8 cellular contexts compared by ENCODE assay signal in genomic region chr1:36321119-36321951, GRCh38. TPM values are rescaled to one million over a fixed set of nuclear protein-coding genes. Genes with fewer than 3 reads are reported as not detected.
DNase-seq lines count a peak whose midpoint lies in the region; ATAC-seq, FAIRE-seq and TF ChIP-seq lines count a peak whose summit lies in the region.

No MANE protein-coding gene starts in this region.

- no peak for FAIRE-seq in urothelium cell line (lab: Jason Lieb, UNC)

- H3K9me3 Mint-ChIP-seq in T-cell = no peaks in the 10 kb centered on the region
- H3K9me3 Mint-ChIP-seq in naive B cell = no peaks in the 10 kb centered on the region

- peak overlapping the region; percentile 67 to 84 (median 74) for H3K4me3 Mint-ChIP-seq in T-cell
- H3K4me3 Mint-ChIP-seq in naive B cell = peak overlapping the region; percentile 84 to 98 (median 94)

- no peaks in the 10 kb centered on the region for H3K27me3 Mint-ChIP-seq in T-cell
- peaks cover 3 to 14% (median 6%) of the 10 kb centered on the region in 3 donors for H3K27me3 Mint-ChIP-seq in naive B cell

- CTCF ChIA-PET in T-cell (lab: Charles Lee) = interaction anchor here (0.6 to 1.0 kb wide), 3 partner anchors 11 to 56 kb away, joined by 3 to 6 read pairs (median 4); no protein-coding TSS in a partner anchor

- H3K36me3 Mint-ChIP-seq in T-cell (no peaks in the 10 kb centered on the region), naive B cell (no peaks in the 10 kb centered on the region)

- H3K27ac Mint-ChIP-seq in T-cell (peak overlapping the region in 1 of 2 donors; percentile 69), naive B cell (peak overlapping the region in 4 of 6 donors; percentile 74 to 98 (median 82))

- H3K4me1 Mint-ChIP-seq in T-cell = peaks cover 20 to 25% (median 25%) of the 10 kb centered on the region in 3 donors
- H3K4me1 Mint-ChIP-seq in naive B cell = peaks cover 23 to 34% (median 26%) of the 10 kb centered on the region in 3 donors

- ATAC-seq in T-cell (replicated peaks in 1 of 4) (peak; percentile 21 to 56 (median 41)), esophagus mucosa (peak; percentile 18), naive B cell (ENCODE audit: low read depth in 2 of 2) (peak; percentile 40 to 48), GM21528 (IDR thresholded peaks at IDR 0.05; ENCODE audit: low FRiP score, unreplicated experiment) (no peak)

- TF ChIP-seq CTCF in GM12865 (IDR thresholded peaks at IDR 0.05; ENCODE audit: insufficient read depth, low read depth, low read length, missing control alignments) = no peak

- H3K4me3 ChIP-seq in GM12865 (ENCODE audit: low read depth, low read length) = peak overlapping the region; percentile 22

- POLR2A ChIA-PET in T-cell (lab: Charles Lee) = no interaction called here

- DNase-seq in GM12865 (ENCODE audit: low read depth) (peak; percentile 19), T-cell (peak in 8 of 34 experiments; percentile 14 to 37 (median 29)), naive B cell (peak; percentile 35), NCI-H2029 (lab: John Stamatoyannopoulos, UW) (no peak), NCI-H128 (lab: John Stamatoyannopoulos, UW; ENCODE audit: unreplicated experiment) (no peak), urothelium cell line (ENCODE audit: low spot score) (no peak)

RNA-seq across cellular contexts. Expression of gene EVA1B, which starts 2.1 kb away (rescaled TPM):
- 1 to 10 TPM; 2.0 to 8.1 (median 5.6) TPM for total RNA-seq in T-cell
- total RNA-seq in esophagus mucosa = 3.7 TPM
- polyA plus RNA-seq in naive B cell (ENCODE audit: low read depth in 6 of 6) = 1 to 10 TPM in 1 of 6 donors, under 1 TPM in 3, not detected in 2; 0.52 to 1.3 (median 0.74) TPM

RNA-seq across cellular contexts. Expression of gene SH3D21, which starts 15.2 kb away (rescaled TPM):
- total RNA-seq in T-cell (1 to 10 TPM; 2.2 to 3.7 (median 2.8) TPM), esophagus mucosa (9.2 TPM)
- under 1 TPM in 4 of 6 donors, not detected in 2; 0.23 to 0.51 (median 0.36) TPM for polyA plus RNA-seq in naive B cell (ENCODE audit: low read depth in 6 of 6)

Comparison
In these comparisons a context has a peak if more than half of its experiments do, and no peak if none do; other contexts are left out.
1. DNase-seq: peak in GM12865 (single experiment) and naive B cell (single experiment); none in NCI-H2029 (single experiment), NCI-H128 (single experiment) and urothelium cell line (single experiment).